9 cellular contexts compared by ENCODE assay signal in the genomic region with DNA sequence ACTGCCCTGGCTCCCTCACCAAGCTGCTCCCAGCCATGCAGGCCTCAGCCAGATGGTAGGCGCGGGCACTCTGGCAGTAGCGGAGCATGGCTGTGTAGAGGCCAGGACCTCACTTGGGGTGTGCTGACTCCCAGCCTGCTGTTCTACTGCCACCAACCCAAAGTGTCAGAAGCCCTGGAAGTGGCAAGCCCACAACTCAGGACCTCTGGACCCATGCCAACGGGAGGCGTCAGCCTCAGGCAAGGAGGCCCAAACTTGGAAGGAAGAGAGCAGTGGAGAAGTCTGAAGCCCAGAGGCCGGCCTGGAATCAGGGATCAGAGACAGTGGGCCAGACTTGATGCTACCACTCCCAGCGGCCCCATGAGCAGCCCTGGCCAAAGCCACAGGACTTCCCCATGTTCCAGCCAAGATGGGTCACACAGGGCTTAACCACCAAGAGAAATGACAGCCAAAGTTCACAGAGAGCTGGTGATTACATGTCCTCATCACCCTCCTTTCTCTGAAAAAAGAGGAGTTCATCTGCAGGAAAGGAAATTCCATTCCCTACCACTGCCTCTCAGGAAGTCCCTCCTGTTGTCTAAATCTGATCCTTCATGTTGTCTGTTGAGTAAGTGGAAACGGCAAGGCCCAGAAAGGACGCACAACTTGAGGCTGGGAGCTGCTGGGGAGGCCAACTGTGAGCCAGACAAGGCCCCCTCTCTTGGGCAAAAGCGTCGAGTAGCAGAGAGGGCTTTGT. TPM values are rescaled to one million over a fixed set of nuclear protein-coding genes. Genes with fewer than 3 reads are reported as not detected.
DNase-seq lines count a peak whose midpoint lies in the region; ATAC-seq and TF ChIP-seq lines count a peak whose summit lies in the region.
"Had no signal": no experiment of that assay in that cellular context is flagged by ENCODE, and none has a peak within 500 bp of the region (broad histone marks: within the 10 kb centered on the region; RNA-seq: fewer than 3 reads in every experiment).

No MANE protein-coding gene starts in this region.

- no peak overlapping the region for H2BK5ac ChIP-seq in trophoblast cell (ENCODE audit: low read depth, low read length, poor library complexity)

- BruUV-seq in Caco-2 (replicated peaks; lab: Mats Ljungman, UMichigan) (no TSS peak), PC-9 (replicated peaks; lab: Mats Ljungman, UMichigan) (no TSS peak)

- H3K4me3 ChIP-seq in Caco-2 (ENCODE audit: low read depth, low read length) (no peak overlapping the region), PC-9 (no peak overlapping the region), fibroblast of lung (replicated peaks in 1 of 4; ENCODE audit: control extremely low read depth in 1 of 4, insufficient read depth in 1 of 4, low read depth in 3 of 4, low read length in 4 of 4) (no peak overlapping the region), trophoblast cell (ENCODE audit: low read depth, low read length) (no peak overlapping the region)

- H3K23ac ChIP-seq in trophoblast cell (ENCODE audit: low read length) = no peak overlapping the region

- H3K4me2 ChIP-seq in PC-9 (peak overlapping the region; percentile 18), fibroblast of lung (ENCODE audit: extremely low read depth, insufficient read depth, low read length) (peak overlapping the region; percentile 65), trophoblast cell (ENCODE audit: low read length) (no peak overlapping the region)

- CTCF ChIA-PET in Caco-2 (lab: Charles Lee) (interaction anchor here (0.7 kb wide), 1 partner anchor 34 kb away, joined by 3 read pairs; no protein-coding TSS in a partner anchor), PC-9 (lab: Charles Lee) (interaction anchor here (0.5 kb wide), 1 partner anchor 25 kb away, joined by 3 read pairs; no protein-coding TSS in a partner anchor)

- peak overlapping the region; percentile 13 for H2AK5ac ChIP-seq in trophoblast cell (ENCODE audit: low read length)

- H3K4me3 Mint-ChIP-seq in Caco-2 (ENCODE audit: unreplicated experiment) = no peak overlapping the region
- H3K4me3 Mint-ChIP-seq: activated T-helper 1 cell treated with anti-CD3 and anti-CD28 coated beads, Interleukin-12 subunit alpha, Interleukin-12 subunit beta, Interleukin-2, Interleukin-4 antibody, amounts not matched to agents 30 ng/mL and 10 ng/mL and 1 ng/mL, durations not matched to agents 14 hours and 24 hours and 36 hours had no signal

- H3K9me3 ChIP-seq in Caco-2 (no peaks in the 10 kb centered on the region), PC-9 (ENCODE audit: insufficient read depth, low read depth) (no peaks in the 10 kb centered on the region), fibroblast of lung (ENCODE audit: control insufficient read depth, insufficient read depth, low read depth, low read length) (no peaks in the 10 kb centered on the region), trophoblast cell (ENCODE audit: insufficient read depth, low read depth, low read length) (peaks cover 2% of the 10 kb centered on the region)

- no peak for ATAC-seq in GM18909 (IDR thresholded peaks at IDR 0.05; ENCODE audit: poor library complexity, unreplicated experiment)

- POLR2A ChIA-PET in Caco-2 (lab: Charles Lee) = no interaction called here
- POLR2A ChIA-PET in PC-9 (lab: Charles Lee; ENCODE audit: unreplicated experiment) = no interaction called here

- H4K12ac ChIP-seq in trophoblast cell (ENCODE audit: low read depth, low read length) = no peak overlapping the region

- H3K27ac ChIP-seq in PC-9 (0 out of 2 replicates have a peak overlapping the region, but pooled peaks have one; percentile 15), fibroblast of lung (ENCODE audit: insufficient read depth, low read length) (peak overlapping the region; percentile 67), trophoblast cell (ENCODE audit: low read depth, low read length) (no peak overlapping the region)

- peak overlapping the region; percentile 35 for H3K14ac ChIP-seq in trophoblast cell (ENCODE audit: low read length)

- DNase-seq in Caco-2 (no peak), PC-9 (no peak), fibroblast of lung (ENCODE audit: low read depth in 2 of 2) (peak; percentile 60 to 81), trophoblast cell (no peak), OCI-M2 (lab: John Stamatoyannopoulos, UW; ENCODE audit: unreplicated experiment) (no peak), mesenteric fat pad (ENCODE audit: low spot score) (no peak), NCI-H2227 treated with DMSO at 0.1 percent for 48 hours (lab: John Stamatoyannopoulos, UW) (no peak)

- no peaks in the 10 kb centered on the region for H3K27me3 Mint-ChIP-seq in Caco-2 (ENCODE audit: insufficient read depth, unreplicated experiment)

- no peaks in the 10 kb centered on the region for H4K20me1 ChIP-seq in PC-9 (ENCODE audit: insufficient read depth)
- H4K20me1 ChIP-seq in fibroblast of lung (ENCODE audit: control insufficient read depth, extremely low read depth, insufficient read depth, low read length) = no peaks in the 10 kb centered on the region

- H3K27ac Mint-ChIP-seq in Caco-2 (ENCODE audit: unreplicated experiment) = peak overlapping the region; percentile 72

- H3K79me1 ChIP-seq in trophoblast cell (ENCODE audit: low read length) = peaks cover 38% of the 10 kb centered on the region

- peaks cover 53% of the 10 kb centered on the region for H3K4me1 Mint-ChIP-seq in Caco-2 (ENCODE audit: low read depth, unreplicated experiment)

- H2AFZ ChIP-seq in PC-9 (no peak overlapping the region), fibroblast of lung (ENCODE audit: low read length) (no peak overlapping the region), trophoblast cell (ENCODE audit: insufficient read depth, low read length, poor library complexity) (no peak overlapping the region)

- H2BK12ac ChIP-seq in trophoblast cell (ENCODE audit: low read length) = no peak overlapping the region

- H3F3A ChIP-seq in PC-9 (ENCODE audit: insufficient read depth, low read depth) = peaks cover 41% of the 10 kb centered on the region

- H3K36me3 ChIP-seq in Caco-2 (ENCODE audit: control insufficient read depth, insufficient read depth, low read length) (peaks cover 1% of the 10 kb centered on the region), PC-9 (ENCODE audit: low read depth) (no peaks in the 10 kb centered on the region), fibroblast of lung (ENCODE audit: control insufficient read depth, insufficient read depth, low read length) (no peaks in the 10 kb centered on the region), trophoblast cell (ENCODE audit: control insufficient read depth in 1 of 2, insufficient read depth in 2 of 2, low read length in 2 of 2) (peaks cover 2 to 4% of the 10 kb centered on the region in 2 experiments)

- peak overlapping the region; percentile 13 for H4K8ac ChIP-seq in trophoblast cell (ENCODE audit: low read depth, low read length)

- no peak overlapping the region for H4K91ac ChIP-seq in trophoblast cell (ENCODE audit: low read depth, low read length)

- TF ChIP-seq CTCF in Caco-2 (IDR thresholded peaks at IDR 0.05; ENCODE audit: insufficient read depth in 1 of 2, low read depth in 1 of 2, low read length in 1 of 2, severe bottlenecking in 1 of 2, unreplicated experiment in 1 of 2) = no peak
- TF ChIP-seq CTCF in PC-9 (conservative IDR thresholded peaks at IDR 0.05) = no peak
- TF ChIP-seq CTCF in fibroblast of lung (conservative IDR thresholded peaks at IDR 0.05 in 1 of 2, IDR thresholded peaks at IDR 0.05 in 1 of 2; ENCODE audit: low read depth in 1 of 2, low read length in 2 of 2) = no peak

- peak overlapping the region; percentile 48 for H3K18ac ChIP-seq in trophoblast cell (ENCODE audit: low read length)

- peaks cover 30% of the 10 kb centered on the region for H3K36me3 Mint-ChIP-seq in Caco-2 (ENCODE audit: insufficient read depth, unreplicated experiment)

- peak overlapping the region; percentile 71 for H3K4ac ChIP-seq in trophoblast cell (ENCODE audit: low read depth, low read length)

- no peaks in the 10 kb centered on the region for H3K9me3 Mint-ChIP-seq in Caco-2 (ENCODE audit: unreplicated experiment)
- H3K9me3 Mint-ChIP-seq: activated T-helper 1 cell treated with anti-CD3 and anti-CD28 coated beads, Interleukin-12 subunit alpha, Interleukin-12 subunit beta, Interleukin-2, Interleukin-4 antibody, amounts not matched to agents 30 ng/mL and 10 ng/mL and 1 ng/mL, durations not matched to agents 14 hours and 24 hours and 36 hours had no signal

- H3K9ac ChIP-seq in fibroblast of lung (ENCODE audit: insufficient read depth, low read length) (no peak overlapping the region), trophoblast cell (ENCODE audit: low read length) (no peak overlapping the region)

- H3K79me2 ChIP-seq in PC-9 (ENCODE audit: low read depth) = peaks cover 51% of the 10 kb centered on the region
- H3K79me2 ChIP-seq in fibroblast of lung (ENCODE audit: control insufficient read depth, insufficient read depth, low read length) = no peaks in the 10 kb centered on the region
- peaks cover 35% of the 10 kb centered on the region for H3K79me2 ChIP-seq in trophoblast cell (ENCODE audit: control insufficient read depth, insufficient read depth, low read length, poor library complexity)

- no peaks in the 10 kb centered on the region for H3K9me2 ChIP-seq in PC-9 (ENCODE audit: insufficient read depth)

- no CpG with 5 or more reads among the region's 11 CpGs for WGBS in trophoblast cell (ENCODE audit: extremely low coverage, insufficient coverage, insufficient read length)

- H2BK120ac ChIP-seq in trophoblast cell (ENCODE audit: insufficient read depth, low read length, poor library complexity) = no peak overlapping the region

- H3K4me1 ChIP-seq in Caco-2 = peaks cover 71% of the 10 kb centered on the region
- H3K4me1 ChIP-seq in PC-9 (replicated peaks; ENCODE audit: insufficient read depth) = peaks cover 88% of the 10 kb centered on the region
- peaks cover 30% of the 10 kb centered on the region for H3K4me1 ChIP-seq in fibroblast of lung (ENCODE audit: control insufficient read depth, extremely low read depth, insufficient read depth, low read length)
- H3K4me1 ChIP-seq in trophoblast cell (ENCODE audit: control insufficient read depth in 1 of 2, insufficient read depth in 2 of 2, low read length in 2 of 2) = peaks cover 73 to 83% of the 10 kb centered on the region in 2 experiments

- H3K27me3 ChIP-seq in Caco-2 (replicated peaks; ENCODE audit: control insufficient read depth, insufficient read depth, low read length) (no peaks in the 10 kb centered on the region), PC-9 (ENCODE audit: insufficient read depth, low read depth) (no peaks in the 10 kb centered on the region), fibroblast of lung (ENCODE audit: control insufficient read depth, insufficient read depth, low read length) (no peaks in the 10 kb centered on the region), trophoblast cell (ENCODE audit: insufficient read depth, low read length) (no peaks in the 10 kb centered on the region)

- intact Hi-C loops in Caco-2 (cut with micrococcal nuclease; ENCODE audit: unreplicated experiment) (no loop called here), PC-9 (cut with micrococcal nuclease; ENCODE audit: unreplicated experiment) (no loop called here)

RNA-seq across cellular contexts. Expression of a gene that starts 4.4 kb away (rescaled TPM):
- 115 and 116 TPM in 2 replicates for total RNA-seq in Caco-2 (2022)
- 31.8 and 43.6 TPM in 2 replicates for total RNA-seq in PC-9 (2021)
- total RNA-seq in fibroblast of lung = 4.3 and 6.2 TPM in 2 replicates
- 9.8 and 18.9 TPM in 2 replicates for polyA plus RNA-seq in fibroblast of lung
- 7.1 and 16.6 TPM in 2 replicates for polyA plus RNA-seq in fibroblast of lung (2012)
- 29.2 and 42.7 TPM in 2 replicates for polyA minus RNA-seq in fibroblast of lung (ENCODE audit: low replicate concordance)
- polyA plus RNA-seq in trophoblast cell (2013) = 34.1 and 34.7 TPM in 2 replicates
- 112 TPM for total RNA-seq in mesenteric fat pad

RNA-seq across cellular contexts. Expression of a gene that starts 52.2 kb away (rescaled TPM):
- total RNA-seq in Caco-2 (2022) = 6,280 and 6,333 TPM in 2 replicates
- total RNA-seq in PC-9 (2021) = 3,914 and 4,011 TPM in 2 replicates
- 1,593 and 2,352 TPM in 2 replicates for total RNA-seq in fibroblast of lung
- 3,359 and 3,446 TPM in 2 replicates for polyA plus RNA-seq in fibroblast of lung
- 2,516 and 2,861 TPM in 2 replicates for polyA plus RNA-seq in fibroblast of lung (2012)
- polyA minus RNA-seq in fibroblast of lung (ENCODE audit: low replicate concordance) = 1,972 and 3,395 TPM in 2 replicates
- 4,211 and 4,337 TPM in 2 replicates for polyA plus RNA-seq in trophoblast cell (2013)
- total RNA-seq in mesenteric fat pad = 1,433 TPM

Comparison
In these comparisons a context has a peak if more than half of its experiments do, and no peak if none do; other contexts are left out.
1. DNase-seq: peak in fibroblast of lung (2 of 2); none in Caco-2 (0 of 2), PC-9 (0 of 2), trophoblast cell (0 of 2), OCI-M2 (single experiment), mesenteric fat pad (single experiment) and NCI-H2227 treated with DMSO at 0.1 percent for 48 hours (single experiment).